ENCODE assay signal across 36 cellular contexts in genomic region chr19:43429395-43429794, GRCh38. TPM values are rescaled to one million over a fixed set of nuclear protein-coding genes. Genes with fewer than 3 reads are reported as not detected.
"Had no signal": no experiment of that assay in that cellular context is flagged by ENCODE, and none has a peak within 500 bp of the region (broad histone marks: within the 10 kb centered on the region; RNA-seq: fewer than 3 reads in every experiment).

No MANE protein-coding gene starts in this region.

- H3K36me3 Mint-ChIP-seq: activated naive CD8-positive, alpha-beta T cell; brain; T-cell had no signal

- FAIRE-seq: bronchial epithelial cell, colon had no signal

- H3K4me3 Mint-ChIP-seq: activated CD8-positive, alpha-beta T cell treated with anti-CD3 and anti-CD28 coated beads, Interleukin-2, amount 10 ng/mL, durations not matched to agents 7 days and 5 days; activated naive CD4-positive, alpha-beta T cell treated with anti-CD3 and anti-CD28 coated beads for 36 hours; activated naive CD8-positive, alpha-beta T cell; activated naive CD8-positive, alpha-beta T cell treated with anti-CD3 and anti-CD28 coated beads, Interleukin-2, amount 50 U/mL, for 24 hours; activated T-cell treated with anti-CD3 and anti-CD28 coated beads, Interleukin-2, amount 50 U/mL, for 24 hours; brain; T-cell had no signal

- ATAC-seq: activated CD4-positive, CD25-positive, alpha-beta regulatory T cell treated with anti-CD3 and anti-CD28 coated beads, Interleukin-2, amount 50 U/mL, for 24 hours; activated CD8-positive, alpha-beta T cell treated with anti-CD3 and anti-CD28 coated beads, Interleukin-2, amount 10 ng/mL, durations not matched to agents 7 days and 5 days; activated naive CD8-positive, alpha-beta T cell treated with anti-CD3 and anti-CD28 coated beads, Interleukin-2, amount 50 U/mL, for 24 hours; PC-3; SK-N-SH treated with all-trans-retinoic acid at 6 μM for 48 hours had no signal

- H3K27ac Mint-ChIP-seq: activated CD8-positive, alpha-beta T cell treated with anti-CD3 and anti-CD28 coated beads, Interleukin-2, amount 10 ng/mL, durations not matched to agents 7 days and 5 days; activated naive CD4-positive, alpha-beta T cell treated with anti-CD3 and anti-CD28 coated beads for 36 hours; activated naive CD8-positive, alpha-beta T cell; activated naive CD8-positive, alpha-beta T cell treated with anti-CD3 and anti-CD28 coated beads, Interleukin-2, amount 50 U/mL, for 24 hours; activated T-cell treated with anti-CD3 and anti-CD28 coated beads, Interleukin-2, amount 50 U/mL, for 24 hours; activated T-helper 2 cell treated with anti-CD3 and anti-CD28 coated beads, Interferon-gamma antibody, Interleukin-2, Interleukin-4, amounts not matched to agents 10 μg/mL and 5 μg/mL and 100 μg/mL, durations not matched to agents 14 hours and 24 hours and 36 hours; brain had no signal

- H3K36me3 ChIP-seq: Peyer's patch had no signal

- DNase-seq: activated CD4-positive, alpha-beta T cell treated with anti-CD3 and anti-CD28 coated beads for 4 hours; activated CD4-positive, alpha-beta T cell treated with anti-CD3 and anti-CD28 coated beads, Interleukin-2, amount 50 U/mL, for 48 hours; activated gamma-delta T cell; activated naive CD4-positive, alpha-beta T cell treated with anti-CD3 and anti-CD28 coated beads for 36 hours; activated naive CD8-positive, alpha-beta T cell treated with anti-CD3 and anti-CD28 coated beads, Interleukin-2, amount 50 U/mL, for 24 hours; activated T-cell treated with anti-CD3 and anti-CD28 coated beads, Interleukin-2, amount 50 U/mL, for 24 hours; anterior cingulate cortex; central memory CD4-positive, alpha-beta T cell; NCI-H1092 treated with DMSO at 0.1 percent for 48 hours; NCI-H1417; NCI-H146; NCI-H187; NCI-H2029 treated with DMSO at 0.1 percent for 48 hours; NCI-H2107; NCI-H2171; NCI-H510A; NCI-H748 treated with DMSO at 0.1 percent for 48 hours; NK-92 treated with Interleukin-12 subunit alpha and Interleukin-12 subunit beta, amount 100 ng/mL, for 24 hours; PC-3; Peyer's patch; RPMI8226; SHP77 treated with DMSO at 0.1 percent for 48 hours; T1000 had no signal

- H3K4me3 ChIP-seq: Peyer's patch had no signal

- H3K27me3 Mint-ChIP-seq: activated naive CD8-positive, alpha-beta T cell; activated naive CD8-positive, alpha-beta T cell treated with anti-CD3 and anti-CD28 coated beads, Interleukin-2, amount 50 U/mL, for 24 hours; activated T-cell treated with anti-CD3 and anti-CD28 coated beads, Interleukin-2, amount 50 U/mL, for 24 hours; T-cell had no signal

- H3K27me3 ChIP-seq: Peyer's patch had no signal

- H3K27ac ChIP-seq: Peyer's patch had no signal

- H3K9me3 ChIP-seq: Peyer's patch had no signal

- H3K9me3 Mint-ChIP-seq: activated naive CD4-positive, alpha-beta T cell treated with anti-CD3 and anti-CD28 coated beads for 36 hours; activated naive CD8-positive, alpha-beta T cell treated with anti-CD3 and anti-CD28 coated beads, Interleukin-2, amount 50 U/mL, for 24 hours; activated T-cell treated with anti-CD3 and anti-CD28 coated beads, Interleukin-2, amount 50 U/mL, for 24 hours; activated T-helper 2 cell treated with anti-CD3 and anti-CD28 coated beads, Interferon-gamma antibody, Interleukin-2, Interleukin-4, amounts not matched to agents 10 μg/mL and 5 μg/mL and 100 μg/mL, durations not matched to agents 14 hours and 24 hours and 36 hours; T-cell had no signal

RNA-seq across cellular contexts. Expression of gene TEX101, which starts 14.7 kb away (rescaled TPM):
- total RNA-seq: activated CD8-positive, alpha-beta T cell treated with anti-CD3 and anti-CD28 coated beads, Interleukin-2, amount 10 ng/mL, durations not matched to agents 7 days and 5 days; activated naive CD4-positive, alpha-beta T cell treated with anti-CD3 and anti-CD28 coated beads for 36 hours; activated T-helper 2 cell treated with anti-CD3 and anti-CD28 coated beads, Interferon-gamma antibody, Interleukin-2, Interleukin-4, amounts not matched to agents 10 μg/mL and 5 μg/mL and 100 μg/mL, durations not matched to agents 14 hours and 24 hours and 36 hours; bronchial epithelial cell; cerebellum; M059J; PC-3; Peyer's patch; SK-MEL-5; T-cell; T-helper 2 cell treated with Interferon-gamma antibody and Interleukin-4, amounts not matched to agents 100 ng/mL and 5 ng/mL, for 36 hours had no signal

RNA-seq across cellular contexts. Expression of gene LYPD3, which starts 36.0 kb away (rescaled TPM):
- total RNA-seq: cerebellum had no signal
